Comparison of ENCODE assay signal across 8 cellular contexts in genomic region chr12:130335517-130336392, GRCh38. TPM values are rescaled to one million over a fixed set of nuclear protein-coding genes. Genes with fewer than 3 reads are reported as not detected.
DNase-seq lines count a peak whose midpoint lies in the region; ATAC-seq and TF ChIP-seq lines count a peak whose summit lies in the region.

No MANE protein-coding gene starts in this region.

- peak; percentile 73 for TF ChIP-seq CTCF in AG10803 (conservative IDR thresholded peaks at IDR 0.05; ENCODE audit: low read length)
- peak; percentile 27 for TF ChIP-seq CTCF in WTC11 (IDR thresholded peaks at IDR 0.05)

- ATAC-seq in WTC11, result peak; percentile 31; the same call in 1 of the 2 replicates
- no peak for ATAC-seq in HG03097 (IDR thresholded peaks at IDR 0.05; ENCODE audit: low FRiP score, unreplicated experiment)

- H3K27me3 Mint-ChIP-seq in WTC11 (ENCODE audit: low read depth), result peaks cover 29% of the 10 kb centered on the region

- H3K36me3 Mint-ChIP-seq in WTC11, result peaks cover 39% of the 10 kb centered on the region

- CTCF ChIA-PET in WTC11 (lab: Charles Lee), result interaction anchor here (0.7 to 2.1 kb wide), 5 partner anchors 113 to 1146 kb away, joined by 3 to 5 read pairs (median 4); no protein-coding TSS in a partner anchor

- H3K9me3 Mint-ChIP-seq in WTC11, result peaks cover 40% of the 10 kb centered on the region

- H3K4me3 ChIP-seq in AG10803 (ENCODE audit: low read length), result no peak overlapping the region

- DNase-seq in AG10803 (ENCODE audit: low read depth) (peak; percentile 53), GM04504 (ENCODE audit: low read depth) (peak; percentile 15), NCI-H1694 (lab: John Stamatoyannopoulos, UW) (peak; percentile 42), WTC11 (ENCODE audit: low spot score) (no peak), head of caudate nucleus (peak in 25 of 42 donors; percentile 25 to 86 (median 66)), smooth muscle cell of the brain vasculature (ENCODE audit: low read depth, low spot score) (peak; percentile 18)
- DNase-seq in activated CD8-positive, alpha-beta memory T cell treated with anti-CD3 and anti-CD28 coated beads, Interleukin-2, amount 50 U/mL, for 4 hours, result no peak

- intact Hi-C loops in head of caudate nucleus (cut with DNase I), result loop anchor here (2.0 kb wide), 1 partner anchor 289 kb away; no protein-coding TSS in a partner anchor

- H3K27ac Mint-ChIP-seq in WTC11, result no peak overlapping the region

- no peak overlapping the region for H3K4me3 Mint-ChIP-seq in WTC11

- POLR2A ChIA-PET in WTC11 (lab: Charles Lee), result no interaction called here

- H3K4me1 Mint-ChIP-seq in WTC11, result peaks cover 6% of the 10 kb centered on the region; the same call in 1 of the 2 replicates

TF ChIP-seq in WTC11, 78 proteins besides CTCF, POLR2A, EP300 and RAD21:
- no peak for TF ChIP-seq CBFB (CRISPR knock-in tag; IDR thresholded peaks at IDR 0.05; ENCODE audit: low read depth)
- no peak for TF ChIP-seq JUN (CRISPR knock-in tag; IDR thresholded peaks at IDR 0.05)
- TF ChIP-seq OVOL2 (CRISPR knock-in tag; IDR thresholded peaks at IDR 0.05; ENCODE audit: borderline replicate concordance), result no peak
- no peak for TF ChIP-seq NFATC4 (CRISPR knock-in tag; IDR thresholded peaks at IDR 0.05)
- no peak for TF ChIP-seq NFYB (CRISPR knock-in tag; conservative IDR thresholded peaks at IDR 0.05; ENCODE audit: low read depth)
TF ChIP-seq in WTC11: peak in this region for 0.

RNA-seq across cellular contexts. Expression of gene PIWIL1, which starts 1.9 kb away (rescaled TPM):
- not detected in 3 replicates for total RNA-seq in WTC11 (2021)

Comparison
In these comparisons a context has a peak if more than half of its experiments do, and no peak if none do; other contexts are left out.
1. DNase-seq: peak in AG10803 (single experiment), GM04504 (single experiment), NCI-H1694 (single experiment), head of caudate nucleus (25 of 42) and smooth muscle cell of the brain vasculature (single experiment); none in WTC11 (single experiment) and activated CD8-positive, alpha-beta memory T cell treated with anti-CD3 and anti-CD28 coated beads, Interleukin-2, amount 50 U/mL, for 4 hours (single experiment).